In the genomic region with DNA sequence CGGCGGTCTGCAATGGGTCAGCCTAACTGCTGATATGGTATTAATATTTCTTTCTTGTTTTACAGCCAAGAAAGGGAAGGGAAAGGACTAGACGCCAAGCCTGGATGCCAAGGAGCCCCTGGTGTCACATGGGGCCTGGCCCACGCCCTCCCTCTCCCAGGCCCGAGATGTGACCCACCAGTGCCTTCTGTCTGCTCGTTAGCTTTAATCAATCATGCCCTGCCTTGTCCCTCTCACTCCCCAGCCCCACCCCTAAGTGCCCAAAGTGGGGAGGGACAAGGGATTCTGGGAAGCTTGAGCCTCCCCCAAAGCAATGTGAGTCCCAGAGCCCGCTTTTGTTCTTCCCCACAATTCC, we compare ENCODE assay signal across 1 cellular context.
TF ChIP-seq lines count a peak whose summit lies in the region.

No MANE protein-coding gene starts in this region.

TF ChIP-seq in GM23338, 12 proteins besides CTCF, POLR2A, EP300 and RAD21 (continued from another document):
- TF ChIP-seq, protein P1, sequence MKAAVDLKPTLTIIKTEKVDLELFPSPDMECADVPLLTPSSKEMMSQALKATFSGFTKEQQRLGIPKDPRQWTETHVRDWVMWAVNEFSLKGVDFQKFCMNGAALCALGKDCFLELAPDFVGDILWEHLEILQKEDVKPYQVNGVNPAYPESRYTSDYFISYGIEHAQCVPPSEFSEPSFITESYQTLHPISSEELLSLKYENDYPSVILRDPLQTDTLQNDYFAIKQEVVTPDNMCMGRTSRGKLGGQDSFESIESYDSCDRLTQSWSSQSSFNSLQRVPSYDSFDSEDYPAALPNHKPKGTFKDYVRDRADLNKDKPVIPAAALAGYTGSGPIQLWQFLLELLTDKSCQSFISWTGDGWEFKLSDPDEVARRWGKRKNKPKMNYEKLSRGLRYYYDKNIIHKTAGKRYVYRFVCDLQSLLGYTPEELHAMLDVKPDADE (IDR thresholded peaks at IDR 0.05) = no peak
- TF ChIP-seq, protein P2, sequence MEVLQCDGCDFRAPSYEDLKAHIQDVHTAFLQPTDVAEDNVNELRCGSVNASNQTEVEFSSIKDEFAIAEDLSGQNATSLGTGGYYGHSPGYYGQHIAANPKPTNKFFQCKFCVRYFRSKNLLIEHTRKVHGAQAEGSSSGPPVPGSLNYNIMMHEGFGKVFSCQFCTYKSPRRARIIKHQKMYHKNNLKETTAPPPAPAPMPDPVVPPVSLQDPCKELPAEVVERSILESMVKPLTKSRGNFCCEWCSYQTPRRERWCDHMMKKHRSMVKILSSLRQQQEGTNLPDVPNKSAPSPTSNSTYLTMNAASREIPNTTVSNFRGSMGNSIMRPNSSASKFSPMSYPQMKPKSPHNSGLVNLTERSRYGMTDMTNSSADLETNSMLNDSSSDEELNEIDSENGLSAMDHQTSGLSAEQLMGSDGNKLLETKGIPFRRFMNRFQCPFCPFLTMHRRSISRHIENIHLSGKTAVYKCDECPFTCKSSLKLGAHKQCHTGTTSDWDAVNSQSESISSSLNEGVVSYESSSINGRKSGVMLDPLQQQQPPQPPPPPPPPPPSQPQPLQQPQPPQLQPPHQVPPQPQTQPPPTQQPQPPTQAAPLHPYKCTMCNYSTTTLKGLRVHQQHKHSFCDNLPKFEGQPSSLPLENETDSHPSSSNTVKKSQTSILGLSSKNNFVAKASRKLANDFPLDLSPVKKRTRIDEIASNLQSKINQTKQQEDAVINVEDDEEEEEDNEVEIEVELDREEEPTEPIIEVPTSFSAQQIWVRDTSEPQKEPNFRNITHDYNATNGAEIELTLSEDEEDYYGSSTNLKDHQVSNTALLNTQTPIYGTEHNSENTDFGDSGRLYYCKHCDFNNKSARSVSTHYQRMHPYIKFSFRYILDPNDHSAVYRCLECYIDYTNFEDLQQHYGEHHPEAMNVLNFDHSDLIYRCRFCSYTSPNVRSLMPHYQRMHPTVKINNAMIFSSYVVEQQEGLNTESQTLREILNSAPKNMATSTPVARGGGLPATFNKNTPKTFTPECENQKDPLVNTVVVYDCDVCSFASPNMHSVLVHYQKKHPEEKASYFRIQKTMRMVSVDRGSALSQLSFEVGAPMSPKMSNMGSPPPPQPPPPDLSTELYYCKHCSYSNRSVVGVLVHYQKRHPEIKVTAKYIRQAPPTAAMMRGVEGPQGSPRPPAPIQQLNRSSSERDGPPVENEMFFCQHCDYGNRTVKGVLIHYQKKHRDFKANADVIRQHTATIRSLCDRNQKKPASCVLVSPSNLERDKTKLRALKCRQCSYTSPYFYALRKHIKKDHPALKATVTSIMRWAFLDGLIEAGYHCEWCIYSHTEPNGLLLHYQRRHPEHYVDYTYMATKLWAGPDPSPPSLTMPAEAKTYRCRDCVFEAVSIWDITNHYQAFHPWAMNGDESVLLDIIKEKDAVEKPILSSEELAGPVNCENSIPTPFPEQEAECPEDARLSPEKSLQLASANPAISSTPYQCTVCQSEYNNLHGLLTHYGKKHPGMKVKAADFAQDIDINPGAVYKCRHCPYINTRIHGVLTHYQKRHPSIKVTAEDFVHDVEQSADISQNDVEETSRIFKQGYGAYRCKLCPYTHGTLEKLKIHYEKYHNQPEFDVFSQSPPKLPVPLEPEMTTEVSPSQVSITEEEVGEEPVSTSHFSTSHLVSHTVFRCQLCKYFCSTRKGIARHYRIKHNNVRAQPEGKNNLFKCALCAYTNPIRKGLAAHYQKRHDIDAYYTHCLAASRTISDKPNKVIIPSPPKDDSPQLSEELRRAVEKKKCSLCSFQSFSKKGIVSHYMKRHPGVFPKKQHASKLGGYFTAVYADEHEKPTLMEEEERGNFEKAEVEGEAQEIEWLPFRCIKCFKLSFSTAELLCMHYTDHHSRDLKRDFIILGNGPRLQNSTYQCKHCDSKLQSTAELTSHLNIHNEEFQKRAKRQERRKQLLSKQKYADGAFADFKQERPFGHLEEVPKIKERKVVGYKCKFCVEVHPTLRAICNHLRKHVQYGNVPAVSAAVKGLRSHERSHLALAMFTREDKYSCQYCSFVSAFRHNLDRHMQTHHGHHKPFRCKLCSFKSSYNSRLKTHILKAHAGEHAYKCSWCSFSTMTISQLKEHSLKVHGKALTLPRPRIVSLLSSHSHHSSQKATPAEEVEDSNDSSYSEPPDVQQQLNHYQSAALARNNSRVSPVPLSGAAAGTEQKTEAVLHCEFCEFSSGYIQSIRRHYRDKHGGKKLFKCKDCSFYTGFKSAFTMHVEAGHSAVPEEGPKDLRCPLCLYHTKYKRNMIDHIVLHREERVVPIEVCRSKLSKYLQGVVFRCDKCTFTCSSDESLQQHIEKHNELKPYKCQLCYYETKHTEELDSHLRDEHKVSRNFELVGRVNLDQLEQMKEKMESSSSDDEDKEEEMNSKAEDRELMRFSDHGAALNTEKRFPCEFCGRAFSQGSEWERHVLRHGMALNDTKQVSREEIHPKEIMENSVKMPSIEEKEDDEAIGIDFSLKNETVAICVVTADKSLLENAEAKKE (CRISPR knock-in tag; IDR thresholded peaks at IDR 0.05) = no peak
- no peak for TF ChIP-seq EZH2 (IDR thresholded peaks at IDR 0.05; ENCODE audit: low read depth, unreplicated experiment)
- no peak for TF ChIP-seq POLR2AphosphoS5 (IDR thresholded peaks at IDR 0.05; ENCODE audit: low read depth)
- no peak for TF ChIP-seq REST (IDR thresholded peaks at IDR 0.05; ENCODE audit: unreplicated experiment)
- TF ChIP-seq ZNF331 (CRISPR knock-in tag; IDR thresholded peaks at IDR 0.05; ENCODE audit: low read depth) = no peak
- no peak for TF ChIP-seq ZNF114 (CRISPR knock-in tag; IDR thresholded peaks at IDR 0.05)
- TF ChIP-seq JUNB (IDR thresholded peaks at IDR 0.05; ENCODE audit: unreplicated experiment) = no peak
- TF ChIP-seq NANOG (IDR thresholded peaks at IDR 0.05; ENCODE audit: borderline replicate concordance) = no peak
- no peak for TF ChIP-seq STAT1 (IDR thresholded peaks at IDR 0.05; ENCODE audit: unreplicated experiment)
- no peak for TF ChIP-seq EZH2phosphoT487 (IDR thresholded peaks at IDR 0.05; ENCODE audit: unreplicated experiment)
